27 cellular contexts compared by ENCODE assay signal in the genomic region with DNA sequence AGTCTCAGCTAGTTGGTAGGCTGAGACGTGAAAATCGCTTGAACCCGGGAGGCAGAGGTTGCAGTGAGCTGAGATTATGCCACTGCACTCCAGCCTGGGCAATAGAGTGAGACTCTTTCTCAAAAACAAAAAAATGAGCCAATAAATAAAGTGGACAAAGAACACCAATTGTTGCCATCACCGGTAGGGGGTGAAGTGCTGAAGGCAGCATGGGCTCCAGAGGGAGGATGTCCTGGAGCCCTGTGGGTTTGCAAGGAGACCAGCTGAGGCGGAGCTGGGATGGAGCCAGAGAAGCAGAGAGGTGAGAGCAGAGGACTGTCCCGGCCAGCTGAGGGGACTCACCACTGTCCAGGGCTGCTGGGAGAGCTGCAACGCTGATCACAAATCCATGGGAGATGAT. TPM values are rescaled to one million over a fixed set of nuclear protein-coding genes. Genes with fewer than 3 reads are reported as not detected.
DNase-seq lines count a peak whose midpoint lies in the region; ATAC-seq and TF ChIP-seq lines count a peak whose summit lies in the region.
"Had no signal": no experiment of that assay in that cellular context is flagged by ENCODE, and none has a peak within 500 bp of the region (broad histone marks: within the 10 kb centered on the region; RNA-seq: fewer than 3 reads in every experiment).

No MANE protein-coding gene starts in this region.

- H3K4me1 ChIP-seq in mammary epithelial cell (ENCODE audit: insufficient read depth, low read length), result peaks cover 63% of the 10 kb centered on the region
- H3K4me1 ChIP-seq in SJCRH30, result peaks cover 17% of the 10 kb centered on the region
- H3K4me1 ChIP-seq: esophagus muscularis mucosa, lower lobe of right lung had no signal

- intact Hi-C loops in mammary epithelial cell (cut with micrococcal nuclease), result no loop called here

- no peak for TF ChIP-seq CTCF in mammary epithelial cell (conservative IDR thresholded peaks at IDR 0.05 in 1 of 2, IDR thresholded peaks at IDR 0.05 in 1 of 2; ENCODE audit: extremely low read depth in 1 of 2, insufficient read depth in 1 of 2, low read depth in 1 of 2, low read length in 2 of 2)

- H3K4me2 ChIP-seq in mammary epithelial cell (ENCODE audit: insufficient read depth, low read depth, low read length), result no peak overlapping the region

- H3K36me3 ChIP-seq in mammary epithelial cell (ENCODE audit: insufficient read depth, low read length), result no peaks in the 10 kb centered on the region
- H3K36me3 ChIP-seq in SJCRH30, result no peaks in the 10 kb centered on the region
- H3K36me3 ChIP-seq: esophagus muscularis mucosa, lower lobe of right lung, WERI-Rb-1 had no signal

- BruUV-seq in mammary epithelial cell (replicated peaks; lab: Mats Ljungman, UMichigan), result no TSS peak

- dilution Hi-C loops in mammary epithelial cell (cut with HindIII; ENCODE audit: low sequenced_read_pairs), result no loop called here

- no peak overlapping the region for H2AFZ ChIP-seq in mammary epithelial cell (ENCODE audit: low read depth, low read length)

- WGBS in mammary epithelial cell (ENCODE audit: low coverage, missing lambda C conversion rate), result 93% methylated on average over 7 of the region's 7 CpGs

- H3K79me2 ChIP-seq in mammary epithelial cell (ENCODE audit: insufficient read depth, low read length), result no peaks in the 10 kb centered on the region

- no peak overlapping the region for H3K9ac ChIP-seq in mammary epithelial cell (ENCODE audit: insufficient read depth, low read length)

- H3K27me3 ChIP-seq in mammary epithelial cell (ENCODE audit: insufficient read depth, low read length) (no peaks in the 10 kb centered on the region), SJCRH30 (no peaks in the 10 kb centered on the region)
- H3K27me3 ChIP-seq: esophagus muscularis mucosa had no signal

- H3K9me3 ChIP-seq in mammary epithelial cell (replicated peaks; ENCODE audit: insufficient read depth, low read length) (no peaks in the 10 kb centered on the region), SJCRH30 (replicated peaks) (no peaks in the 10 kb centered on the region)
- H3K9me3 ChIP-seq: esophagus muscularis mucosa, lower lobe of right lung had no signal

- no peak overlapping the region for H3K27ac ChIP-seq in mammary epithelial cell (ENCODE audit: insufficient read depth, low read depth, low read length)
- no peak overlapping the region for H3K27ac ChIP-seq in SJCRH30
- H3K27ac ChIP-seq: esophagus muscularis mucosa, lower lobe of right lung, WERI-Rb-1 had no signal

- peak; percentile 31 to 60 for DNase-seq in T47D (ENCODE audit: low read depth in 1 of 2, low spot score in 1 of 2)
- DNase-seq in mammary epithelial cell, result no peak
- DNase-seq in SJCRH30, result peak; percentile 11 to 40
- no peak for DNase-seq in NCI-H1092 (lab: John Stamatoyannopoulos, UW)
- DNase-seq in NK-92 (lab: John Stamatoyannopoulos, UW; ENCODE audit: unreplicated experiment), result no peak
- DNase-seq: activated CD4-positive, alpha-beta T cell treated with anti-CD3 and anti-CD28 coated beads, Interleukin-2, amount 10 ng/mL, durations not matched to agents 24 days and 14 days; activated gamma-delta T cell treated with Interleukin-2 at 50 U/mL for 16 hours; activated T-cell treated with anti-CD3 and anti-CD28 coated beads, Interleukin-2, amount 50 U/mL, for 24 hours; AML-193; CD4-positive, alpha-beta T cell; central memory CD4-positive, alpha-beta T cell; EL; endodermal cell; foreskin melanocyte; HCEC 1CT; lower lobe of right lung; natural killer cell; NCI-H1092 treated with DMSO at 0.1 percent for 48 hours; NCI-H1930; NCI-H226; NCI-H774; WERI-Rb-1 had no signal

- in situ Hi-C loops in T47D (cut with HindIII; ENCODE audit: low pct_unique_long_range_greater_than_20kb, low sequenced_read_pairs), result no loop called here
- in situ Hi-C loops in mammary epithelial cell (cut with MboI; ENCODE audit: low sequenced_read_pairs in 2 of 2), result loop anchor here in 1 of 2 donors (5.0 kb wide), 1 partner anchor 36 kb away; no protein-coding TSS in a partner anchor

- no peak for ATAC-seq in HG03135 (IDR thresholded peaks at IDR 0.05; ENCODE audit: unreplicated experiment)
- ATAC-seq: lower lobe of right lung, natural killer cell, Right ventricle myocardium inferior had no signal

- no peaks in the 10 kb centered on the region for H4K20me1 ChIP-seq in mammary epithelial cell (ENCODE audit: insufficient read depth, low read length)

- CTCF ChIA-PET in mammary epithelial cell (lab: Charles Lee; ENCODE audit: low non-redundant PET), result no interaction called here

- H3K4me3 ChIP-seq in mammary epithelial cell (replicated peaks in 1 of 3; ENCODE audit: insufficient read depth in 1 of 3, low read depth in 2 of 3, low read length in 3 of 3) (no peak overlapping the region), SJCRH30 (no peak overlapping the region)
- H3K4me3 ChIP-seq: esophagus muscularis mucosa, lower lobe of right lung had no signal

RNA-seq across cellular contexts. Expression of a gene that starts 13.8 kb away (rescaled TPM):
- total RNA-seq in mammary epithelial cell, result 1 to 10 TPM; 1.3 to 8.0 TPM
- polyA plus RNA-seq in mammary epithelial cell, result 4.7 TPM
- 7.5 TPM for polyA minus RNA-seq in mammary epithelial cell
- not detected in 2 replicates for total RNA-seq in SJCRH30 (2014; rRNA removed; shearing (Covaris generic))
- total RNA-seq: activated CD4-positive, alpha-beta T cell treated with anti-CD3 and anti-CD28 coated beads, Interleukin-2, amount 10 ng/mL, durations not matched to agents 24 days and 14 days; CD4-positive, alpha-beta T cell; mononuclear cell; natural killer cell had no signal

RNA-seq across cellular contexts. Expression of a gene that starts 17.0 kb away (rescaled TPM):
- 10 to 100 TPM; 12.5 to 15.6 TPM for total RNA-seq in mammary epithelial cell
- 12.2 TPM for polyA plus RNA-seq in mammary epithelial cell
- 33.8 TPM for polyA minus RNA-seq in mammary epithelial cell
- total RNA-seq in SJCRH30 (2014; rRNA removed; shearing (Covaris generic)), result 21.6 and 22.0 TPM in 2 replicates

RNA-seq across cellular contexts. Expression of a gene that starts 48.2 kb away (rescaled TPM):
- 10 to 100 TPM; 18.0 to 35.9 TPM for total RNA-seq in mammary epithelial cell
- 18.1 TPM for polyA plus RNA-seq in mammary epithelial cell
- polyA minus RNA-seq in mammary epithelial cell, result 44.1 TPM
- total RNA-seq in SJCRH30 (2014; rRNA removed; shearing (Covaris generic)), result 42.0 and 50.3 TPM in 2 replicates

RNA-seq across cellular contexts. Expression of a gene that starts 54.4 kb away (rescaled TPM):
- total RNA-seq in mammary epithelial cell, result under 1 TPM; 0.17 to 0.24 TPM
- 0.01 TPM for polyA plus RNA-seq in mammary epithelial cell
- polyA minus RNA-seq in mammary epithelial cell, result not detected
- total RNA-seq in SJCRH30 (2014; rRNA removed; shearing (Covaris generic)), result not detected in 2 replicates
- total RNA-seq: activated CD4-positive, alpha-beta T cell treated with anti-CD3 and anti-CD28 coated beads, Interleukin-2, amount 10 ng/mL, durations not matched to agents 24 days and 14 days; CD4-positive, alpha-beta T cell; esophagus muscularis mucosa; natural killer cell; skeletal muscle tissue had no signal

Comparison
In these comparisons a context has a peak if more than half of its experiments do, and no peak if none do; other contexts are left out.
1. DNase-seq: peak in T47D (2 of 2) and SJCRH30 (2 of 2); none in mammary epithelial cell (single experiment), NCI-H1092 (single experiment) and NK-92 (single experiment).